In the genomic region with DNA sequence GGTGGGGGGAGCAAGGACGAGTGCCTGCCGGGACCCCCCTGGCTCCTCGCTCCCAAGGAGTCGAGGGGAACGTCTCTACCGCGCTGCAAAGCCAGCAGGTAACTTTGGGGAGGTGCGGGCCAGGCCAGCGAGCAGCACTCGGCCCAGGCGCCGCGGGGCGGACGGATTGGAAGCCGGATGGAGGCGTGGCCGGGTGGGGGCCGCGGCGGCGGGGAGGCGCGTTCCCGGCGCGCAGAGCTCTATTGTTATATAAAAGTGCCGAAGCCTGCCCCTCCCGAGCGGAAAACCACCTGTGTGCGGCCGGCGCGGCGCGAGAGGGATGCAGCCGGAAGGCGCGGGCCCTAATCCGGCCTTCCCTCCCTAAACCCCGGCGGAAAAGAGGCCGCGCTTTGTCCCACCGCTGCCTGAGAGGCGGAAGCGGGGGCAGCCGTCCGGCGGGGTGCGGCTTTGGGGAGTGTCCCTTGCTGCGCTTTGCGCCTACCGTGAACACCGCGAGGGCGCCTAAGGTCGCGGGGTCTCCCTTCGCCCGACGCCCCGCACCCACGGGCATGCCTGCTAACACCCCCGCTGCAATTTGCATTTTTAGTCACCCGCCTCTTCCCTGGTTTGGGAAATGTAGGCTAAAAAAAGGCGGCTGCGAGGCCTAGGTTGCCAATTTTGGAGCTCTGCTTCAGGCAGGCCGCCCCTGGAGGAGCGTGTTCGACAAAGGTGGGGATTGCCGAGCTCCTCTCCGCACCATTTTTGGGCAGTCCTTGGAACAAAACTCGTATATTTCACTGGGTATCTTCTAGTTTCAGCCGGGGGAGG, we compare ENCODE assay signal across 8 cellular contexts. TPM values are rescaled to one million over a fixed set of nuclear protein-coding genes. Genes with fewer than 3 reads are reported as not detected.
DNase-seq lines count a peak whose midpoint lies in the region; ATAC-seq and TF ChIP-seq lines count a peak whose summit lies in the region.

No MANE protein-coding gene starts in this region.

- H3K4me3 Mint-ChIP-seq in activated CD8-positive, alpha-beta T cell treated with anti-CD3 and anti-CD28 coated beads for 36 hours = peak overlapping the region; percentile 94

- intact Hi-C loops in activated CD8-positive, alpha-beta T cell treated with anti-CD3 and anti-CD28 coated beads for 36 hours (cut with micrococcal nuclease) = loop anchor here (2.0 to 5.0 kb wide), 5 partner anchors 108 to 337 kb away; a partner anchor contains a TSS

- H3K36me3 ChIP-seq in effector memory CD4-positive, alpha-beta T cell (ENCODE audit: control insufficient read depth, insufficient read depth, low read length) = no peaks in the 10 kb centered on the region
- H3K36me3 ChIP-seq in mesendoderm (ENCODE audit: control insufficient read depth, insufficient read depth, low read length) = peaks cover 5% of the 10 kb centered on the region

- CTCF ChIA-PET in activated CD8-positive, alpha-beta T cell treated with anti-CD3 and anti-CD28 coated beads for 36 hours (lab: Charles Lee) = interaction anchor here (0.9 to 3.7 kb wide), 9 partner anchors 8 to 337 kb away, joined by 3 to 14 read pairs (median 3); no protein-coding TSS in a partner anchor

- peak overlapping the region; percentile 89 for H3K4ac ChIP-seq in mesendoderm (ENCODE audit: low read depth, low read length)

- peak overlapping the region; percentile 68 for H2BK120ac ChIP-seq in mesendoderm (ENCODE audit: low read depth, low read length)

- H3K9me3 ChIP-seq in effector memory CD4-positive, alpha-beta T cell (ENCODE audit: control insufficient read depth, low read length) = no peaks in the 10 kb centered on the region

- peak overlapping the region; percentile 94 for H3K18ac ChIP-seq in mesendoderm (ENCODE audit: low read length)

- H3K27ac ChIP-seq in effector memory CD4-positive, alpha-beta T cell (ENCODE audit: insufficient read depth, low read length, poor library complexity, severe bottlenecking) = peak overlapping the region; percentile 56
- peak overlapping the region; percentile 98 for H3K27ac ChIP-seq in mesendoderm (ENCODE audit: low read depth, low read length)

- H3K79me2 ChIP-seq in mesendoderm (ENCODE audit: control insufficient read depth, insufficient read depth, low read length) = peaks cover 30% of the 10 kb centered on the region

- H3K9me3 Mint-ChIP-seq in activated CD8-positive, alpha-beta T cell treated with anti-CD3 and anti-CD28 coated beads for 36 hours = no peaks in the 10 kb centered on the region

- DNase-seq in GDM1 (lab: John Stamatoyannopoulos, UW) (peak; percentile 70), NCI-H345 treated with DMSO at 0.1 percent for 48 hours (lab: John Stamatoyannopoulos, UW; ENCODE audit: unreplicated experiment) (peak; percentile 70), mesendoderm (peak; percentile 96)
- peak; percentile 82 for DNase-seq in activated CD8-positive, alpha-beta T cell treated with anti-CD3 and anti-CD28 coated beads for 36 hours
- peak; percentile 46 to 62 (median 48) for DNase-seq in effector memory CD4-positive, alpha-beta T cell
- peak; percentile 31 for DNase-seq in stimulated activated CD8-positive, alpha-beta memory T cell treated with anti-CD3 and anti-CD28 coated beads, Interleukin-15, amount 100 ng/mL, for 1 hour (ENCODE audit: low read depth)

- H2AK5ac ChIP-seq in mesendoderm (ENCODE audit: low read length) = no peak overlapping the region

- peak overlapping the region; percentile 63 for H3K9ac ChIP-seq in mesendoderm (ENCODE audit: low read length)

- no peak overlapping the region for H4K5ac ChIP-seq in mesendoderm (ENCODE audit: low read length)

- peaks cover 19% of the 10 kb centered on the region for H3K4me1 ChIP-seq in effector memory CD4-positive, alpha-beta T cell (ENCODE audit: control insufficient read depth, insufficient read depth, low read length, poor library complexity, severe bottlenecking)
- peaks cover 23% of the 10 kb centered on the region for H3K4me1 ChIP-seq in mesendoderm (ENCODE audit: control insufficient read depth, low read depth, low read length)

- no CpG with 5 or more reads among the region's 75 CpGs for WGBS in mesendoderm (ENCODE audit: extremely low coverage, insufficient coverage, low lambda C conversion rate)

- H3K27ac Mint-ChIP-seq in activated CD8-positive, alpha-beta T cell treated with anti-CD3 and anti-CD28 coated beads for 36 hours = peak overlapping the region; percentile 79

- peak; percentile 34 for ATAC-seq in HG02763 (IDR thresholded peaks at IDR 0.05; ENCODE audit: unreplicated experiment)
- peak; percentile 29 for ATAC-seq in activated CD8-positive, alpha-beta T cell treated with anti-CD3 and anti-CD28 coated beads for 36 hours
- no peak for ATAC-seq in GM21717 (IDR thresholded peaks at IDR 0.05; ENCODE audit: unreplicated experiment)

- H3K56ac ChIP-seq in mesendoderm (ENCODE audit: low read length) = peak overlapping the region; percentile 98

- no peaks in the 10 kb centered on the region for H3K27me3 ChIP-seq in effector memory CD4-positive, alpha-beta T cell (replicated peaks; ENCODE audit: control insufficient read depth, insufficient read depth, low read length, poor library complexity, severe bottlenecking)
- no peaks in the 10 kb centered on the region for H3K27me3 ChIP-seq in mesendoderm (ENCODE audit: insufficient read depth, low read length, poor library complexity)

- peak overlapping the region; percentile 98 for H3K23ac ChIP-seq in mesendoderm (ENCODE audit: low read length)

- H3K36me3 Mint-ChIP-seq in activated CD8-positive, alpha-beta T cell treated with anti-CD3 and anti-CD28 coated beads for 36 hours (ENCODE audit: low read depth) = peaks cover 14% of the 10 kb centered on the region

- H2BK15ac ChIP-seq in mesendoderm (replicated peaks; ENCODE audit: low read depth) = no peak overlapping the region

- POLR2A ChIA-PET in activated CD8-positive, alpha-beta T cell treated with anti-CD3 and anti-CD28 coated beads for 36 hours (lab: Charles Lee) = interaction anchor here (0.8 to 1.4 kb wide), 5 partner anchors 74 to 313 kb away, joined by 3 to 6 read pairs (median 3); a partner anchor contains a TSS

- no peak overlapping the region for H4K8ac ChIP-seq in mesendoderm (ENCODE audit: low read depth, low read length)

- no peak for TF ChIP-seq CTCF in activated CD8-positive, alpha-beta T cell treated with anti-CD3 and anti-CD28 coated beads for 36 hours (IDR thresholded peaks at IDR 0.05)

- H3K4me1 Mint-ChIP-seq in activated CD8-positive, alpha-beta T cell treated with anti-CD3 and anti-CD28 coated beads for 36 hours (ENCODE audit: low read depth) = peaks cover 33% of the 10 kb centered on the region

- H3K27me3 Mint-ChIP-seq in activated CD8-positive, alpha-beta T cell treated with anti-CD3 and anti-CD28 coated beads for 36 hours = peaks cover 13% of the 10 kb centered on the region

- H3K79me1 ChIP-seq in mesendoderm (ENCODE audit: low read length) = peaks cover 6% of the 10 kb centered on the region

- H2BK5ac ChIP-seq in mesendoderm (ENCODE audit: low read length) = peak overlapping the region; percentile 97

- H3K4me3 ChIP-seq in effector memory CD4-positive, alpha-beta T cell (ENCODE audit: insufficient read depth, low read depth, low read length, poor library complexity, severe bottlenecking) = peak overlapping the region; percentile 75
- H3K4me3 ChIP-seq in mesendoderm (ENCODE audit: low read length) = peak overlapping the region; percentile 33

- peak overlapping the region; percentile 63 for H3K4me2 ChIP-seq in mesendoderm (ENCODE audit: low read length)

RNA-seq across cellular contexts. Expression of a gene that starts 1.7 kb away (rescaled TPM):
- 10 to 100 TPM; 15.3 to 16.6 TPM for total RNA-seq in activated CD8-positive, alpha-beta T cell treated with anti-CD3 and anti-CD28 coated beads for 36 hours
- 30.5 TPM for polyA plus RNA-seq in mesendoderm (2013, experiment 1 of 2)
- polyA plus RNA-seq in mesendoderm (2013, experiment 2 of 2) = 30.1 TPM

Comparison
In these comparisons a context has a peak if more than half of its experiments do, and no peak if none do; other contexts are left out.
1. DNase-seq: peak in every context shown above with its lines; median percentile 96 in mesendoderm; 82 in activated CD8-positive, alpha-beta T cell treated with anti-CD3 and anti-CD28 coated beads for 36 hours; 70 in GDM1; 70 in NCI-H345 treated with DMSO at 0.1 percent for 48 hours; 48 in effector memory CD4-positive, alpha-beta T cell; 31 in stimulated activated CD8-positive, alpha-beta memory T cell treated with anti-CD3 and anti-CD28 coated beads, Interleukin-15, amount 100 ng/mL, for 1 hour.